8 cellular contexts compared by ENCODE assay signal in the genomic region with DNA sequence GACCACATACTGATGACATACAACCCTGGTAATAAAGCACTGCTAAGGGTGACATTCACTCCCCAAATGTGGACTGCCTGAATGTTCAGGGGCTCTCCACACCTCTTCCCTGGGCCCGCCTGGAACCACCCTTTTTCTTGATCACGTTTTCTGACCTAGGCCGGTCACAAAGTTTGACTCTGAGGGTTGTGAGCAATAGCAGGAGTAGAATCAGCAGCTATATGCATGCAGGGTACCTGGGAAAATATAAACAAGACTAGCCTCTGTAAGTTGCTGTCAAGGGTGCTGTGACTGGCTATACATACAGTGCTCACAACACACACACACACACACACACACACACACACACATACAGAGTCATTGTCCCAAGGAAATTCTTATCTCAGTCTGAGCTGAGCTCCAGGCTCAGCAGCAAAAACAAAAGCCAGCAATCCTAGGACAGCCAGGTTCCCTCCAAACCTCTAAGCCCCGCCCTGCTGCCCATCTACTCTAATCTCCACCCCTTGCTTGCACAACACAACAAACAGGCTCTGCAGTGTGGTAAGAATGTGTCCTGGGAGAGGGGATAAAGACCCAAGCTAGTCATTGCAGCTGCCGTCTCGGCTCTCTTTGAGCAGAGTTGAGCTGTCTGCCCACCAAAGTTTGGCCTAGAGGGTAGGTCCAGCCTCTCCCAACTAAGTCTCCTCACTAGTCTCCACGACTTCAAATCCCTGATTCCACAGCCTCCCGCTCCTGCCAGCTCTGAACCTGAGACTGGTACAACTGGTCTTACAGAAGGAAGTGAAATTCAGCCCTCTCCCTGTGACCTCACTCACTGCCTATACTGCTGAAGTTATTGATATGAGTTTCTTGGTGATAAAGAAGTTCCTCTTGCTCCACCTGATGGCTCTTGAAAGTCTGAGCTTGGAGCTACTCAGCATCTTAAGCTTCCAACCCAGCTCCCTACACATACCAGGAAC.
DNase-seq lines count a peak whose midpoint lies in the region; ATAC-seq lines count a peak whose summit lies in the region.

No MANE protein-coding gene starts in this region.

- H3K4me1 Mint-ChIP-seq in activated naive CD8-positive, alpha-beta T cell (ENCODE audit: low read depth) = peaks cover 53% of the 10 kb centered on the region

- peak; percentile 35 for ATAC-seq in GM21737 (IDR thresholded peaks at IDR 0.05; ENCODE audit: unreplicated experiment)
- peak; percentile 29 for ATAC-seq in stimulated activated naive CD8-positive, alpha-beta T cell treated with anti-CD3 and anti-CD28 coated beads, Interleukin-15, Interleukin-2, amounts not matched to agents 100 U/mL and 50 U/mL, for 24 hours

- peak overlapping the region; percentile 85 for H3K4me3 Mint-ChIP-seq in activated naive CD8-positive, alpha-beta T cell

- peak overlapping the region; percentile 76 for H3K27ac Mint-ChIP-seq in activated naive CD8-positive, alpha-beta T cell

- DNase-seq in NCI-H1417 (lab: John Stamatoyannopoulos, UW) (peak; percentile 29 to 33 (median 31)), NCI-H1417 treated with DMSO at 0.1 percent for 48 hours (lab: John Stamatoyannopoulos, UW) (no peak), NAMALWA (ENCODE audit: low spot score) (peak; percentile 82), iPS-NIHi11 (ENCODE audit: low spot score) (peak; percentile 85), NCI-H1930 (lab: John Stamatoyannopoulos, UW) (no peak)
- peak; percentile 25 for DNase-seq in stimulated activated naive CD8-positive, alpha-beta T cell treated with anti-CD3 and anti-CD28 coated beads, Interleukin-15, Interleukin-2, amounts not matched to agents 100 U/mL and 50 U/mL, for 24 hours

- H3K9me3 Mint-ChIP-seq in activated naive CD8-positive, alpha-beta T cell (ENCODE audit: low read depth) = no peaks in the 10 kb centered on the region

- H3K36me3 Mint-ChIP-seq in activated naive CD8-positive, alpha-beta T cell = no peaks in the 10 kb centered on the region

- H3K27me3 Mint-ChIP-seq in activated naive CD8-positive, alpha-beta T cell = no peaks in the 10 kb centered on the region

Comparison
In these comparisons a context has a peak if more than half of its experiments do, and no peak if none do; other contexts are left out.
1. DNase-seq: peak in NCI-H1417 (3 of 3), NAMALWA (single experiment), iPS-NIHi11 (single experiment) and stimulated activated naive CD8-positive, alpha-beta T cell treated with anti-CD3 and anti-CD28 coated beads, Interleukin-15, Interleukin-2, amounts not matched to agents 100 U/mL and 50 U/mL, for 24 hours (single experiment); none in NCI-H1417 treated with DMSO at 0.1 percent for 48 hours (single experiment) and NCI-H1930 (0 of 2).